1 cellular context compared by ENCODE assay signal in the genomic region with DNA sequence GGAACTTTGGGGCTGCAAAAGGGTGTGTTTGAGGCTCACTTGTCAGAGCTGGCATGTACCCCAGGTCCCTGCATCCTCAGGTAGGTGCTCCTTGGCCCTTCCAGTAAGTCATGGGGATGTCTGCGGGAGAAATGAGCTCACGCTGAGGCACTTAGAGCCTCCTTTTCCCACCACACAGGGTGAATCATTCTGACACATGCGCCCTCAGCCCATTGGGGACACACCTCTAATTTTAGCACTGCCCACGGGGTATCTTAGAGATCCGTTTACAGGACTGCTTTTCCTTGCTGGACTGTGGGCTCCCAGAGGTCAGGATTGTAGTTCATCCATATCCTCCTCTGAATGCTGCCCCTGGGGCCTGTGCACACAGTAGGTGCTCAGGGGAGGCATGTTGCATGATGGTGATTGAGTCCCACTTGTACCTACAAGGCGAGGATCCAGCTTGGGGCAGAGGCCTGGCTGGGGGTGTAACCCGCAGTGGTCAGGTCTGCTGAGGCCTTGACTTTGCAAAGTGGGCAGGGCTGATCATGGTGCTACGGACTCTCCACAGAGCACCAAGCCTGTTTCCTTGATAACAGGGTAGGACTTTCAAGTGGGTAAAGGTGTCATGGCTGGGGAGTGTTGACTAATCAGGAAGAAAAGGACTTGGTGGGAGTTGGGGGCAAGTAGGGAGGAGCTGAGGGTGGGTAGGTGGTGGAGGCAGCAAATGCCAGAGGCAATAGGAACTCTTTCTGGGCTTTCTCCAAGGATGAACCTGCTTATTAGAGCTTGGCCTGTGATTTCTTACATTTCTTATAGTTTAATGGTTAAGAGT.
TF ChIP-seq lines count a peak whose summit lies in the region.

No MANE protein-coding gene starts in this region.

TF ChIP-seq in HepG2, 621 proteins besides CTCF, POLR2A, EP300 and RAD21:
- TF ChIP-seq ZNF225 (CRISPR knock-in tag; IDR thresholded peaks at IDR 0.05) (no peak), ZNF326 (CRISPR knock-in tag; IDR thresholded peaks at IDR 0.05; ENCODE audit: borderline replicate concordance) (no peak), ZC3H13 (CRISPR knock-in tag; IDR thresholded peaks at IDR 0.05) (no peak), AHR (CRISPR knock-in tag; IDR thresholded peaks at IDR 0.05) (no peak), ATF1 (CRISPR knock-in tag; IDR thresholded peaks at IDR 0.05) (no peak), HOXA5 (CRISPR knock-in tag; IDR thresholded peaks at IDR 0.05) (no peak), TEAD3 (CRISPR knock-in tag; optimal IDR thresholded peaks at IDR 0.05; ENCODE audit: borderline replicate concordance) (no peak), ZNF292 (CRISPR knock-in tag; IDR thresholded peaks at IDR 0.05; ENCODE audit: borderline replicate concordance, low read depth) (no peak), SP1 (IDR thresholded peaks at IDR 0.05) (no peak), SP1 (CRISPR knock-in tag; IDR thresholded peaks at IDR 0.05) (no peak), NFE2L2 (IDR thresholded peaks at IDR 0.05; ENCODE audit: low read length) (no peak), ZNF552 (CRISPR knock-in tag; IDR thresholded peaks at IDR 0.05; ENCODE audit: borderline replicate concordance) (no peak), ZC3H4 (CRISPR knock-in tag; IDR thresholded peaks at IDR 0.05; ENCODE audit: borderline replicate concordance) (no peak), NFE2 (CRISPR knock-in tag; IDR thresholded peaks at IDR 0.05) (no peak), MIER3 (CRISPR knock-in tag; IDR thresholded peaks at IDR 0.05; ENCODE audit: borderline replicate concordance) (no peak)
- TF ChIP-seq, protein P1, sequence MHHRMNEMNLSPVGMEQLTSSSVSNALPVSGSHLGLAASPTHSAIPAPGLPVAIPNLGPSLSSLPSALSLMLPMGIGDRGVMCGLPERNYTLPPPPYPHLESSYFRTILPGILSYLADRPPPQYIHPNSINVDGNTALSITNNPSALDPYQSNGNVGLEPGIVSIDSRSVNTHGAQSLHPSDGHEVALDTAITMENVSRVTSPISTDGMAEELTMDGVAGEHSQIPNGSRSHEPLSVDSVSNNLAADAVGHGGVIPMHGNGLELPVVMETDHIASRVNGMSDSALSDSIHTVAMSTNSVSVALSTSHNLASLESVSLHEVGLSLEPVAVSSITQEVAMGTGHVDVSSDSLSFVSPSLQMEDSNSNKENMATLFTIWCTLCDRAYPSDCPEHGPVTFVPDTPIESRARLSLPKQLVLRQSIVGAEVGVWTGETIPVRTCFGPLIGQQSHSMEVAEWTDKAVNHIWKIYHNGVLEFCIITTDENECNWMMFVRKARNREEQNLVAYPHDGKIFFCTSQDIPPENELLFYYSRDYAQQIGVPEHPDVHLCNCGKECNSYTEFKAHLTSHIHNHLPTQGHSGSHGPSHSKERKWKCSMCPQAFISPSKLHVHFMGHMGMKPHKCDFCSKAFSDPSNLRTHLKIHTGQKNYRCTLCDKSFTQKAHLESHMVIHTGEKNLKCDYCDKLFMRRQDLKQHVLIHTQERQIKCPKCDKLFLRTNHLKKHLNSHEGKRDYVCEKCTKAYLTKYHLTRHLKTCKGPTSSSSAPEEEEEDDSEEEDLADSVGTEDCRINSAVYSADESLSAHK (CRISPR knock-in tag; IDR thresholded peaks at IDR 0.05; ENCODE audit: borderline replicate concordance), result no peak
- TF ChIP-seq, protein P2, sequence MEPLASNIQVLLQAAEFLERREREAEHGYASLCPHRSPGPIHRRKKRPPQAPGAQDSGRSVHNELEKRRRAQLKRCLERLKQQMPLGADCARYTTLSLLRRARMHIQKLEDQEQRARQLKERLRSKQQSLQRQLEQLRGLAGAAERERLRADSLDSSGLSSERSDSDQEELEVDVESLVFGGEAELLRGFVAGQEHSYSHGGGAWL (CRISPR knock-in tag; IDR thresholded peaks at IDR 0.05), result no peak
- TF ChIP-seq, protein P3, sequence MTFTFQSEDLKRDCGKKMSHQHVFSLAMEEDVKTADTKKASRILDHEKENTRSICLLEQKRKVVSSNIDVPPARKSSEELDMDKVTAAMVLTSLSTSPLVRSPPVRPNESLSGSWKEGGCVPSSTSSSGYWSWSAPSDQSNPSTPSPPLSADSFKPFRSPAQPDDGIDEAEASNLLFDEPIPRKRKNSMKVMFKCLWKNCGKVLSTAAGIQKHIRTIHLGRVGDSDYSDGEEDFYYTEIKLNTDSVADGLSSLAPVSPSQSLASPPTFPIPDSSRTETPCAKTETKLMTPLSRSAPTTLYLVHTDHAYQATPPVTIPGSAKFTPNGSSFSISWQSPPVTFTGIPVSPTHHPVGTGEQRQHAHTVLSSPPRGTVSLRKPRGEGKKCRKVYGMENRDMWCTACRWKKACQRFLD (CRISPR knock-in tag; IDR thresholded peaks at IDR 0.05; ENCODE audit: borderline replicate concordance), result no peak
- TF ChIP-seq, protein P4, sequence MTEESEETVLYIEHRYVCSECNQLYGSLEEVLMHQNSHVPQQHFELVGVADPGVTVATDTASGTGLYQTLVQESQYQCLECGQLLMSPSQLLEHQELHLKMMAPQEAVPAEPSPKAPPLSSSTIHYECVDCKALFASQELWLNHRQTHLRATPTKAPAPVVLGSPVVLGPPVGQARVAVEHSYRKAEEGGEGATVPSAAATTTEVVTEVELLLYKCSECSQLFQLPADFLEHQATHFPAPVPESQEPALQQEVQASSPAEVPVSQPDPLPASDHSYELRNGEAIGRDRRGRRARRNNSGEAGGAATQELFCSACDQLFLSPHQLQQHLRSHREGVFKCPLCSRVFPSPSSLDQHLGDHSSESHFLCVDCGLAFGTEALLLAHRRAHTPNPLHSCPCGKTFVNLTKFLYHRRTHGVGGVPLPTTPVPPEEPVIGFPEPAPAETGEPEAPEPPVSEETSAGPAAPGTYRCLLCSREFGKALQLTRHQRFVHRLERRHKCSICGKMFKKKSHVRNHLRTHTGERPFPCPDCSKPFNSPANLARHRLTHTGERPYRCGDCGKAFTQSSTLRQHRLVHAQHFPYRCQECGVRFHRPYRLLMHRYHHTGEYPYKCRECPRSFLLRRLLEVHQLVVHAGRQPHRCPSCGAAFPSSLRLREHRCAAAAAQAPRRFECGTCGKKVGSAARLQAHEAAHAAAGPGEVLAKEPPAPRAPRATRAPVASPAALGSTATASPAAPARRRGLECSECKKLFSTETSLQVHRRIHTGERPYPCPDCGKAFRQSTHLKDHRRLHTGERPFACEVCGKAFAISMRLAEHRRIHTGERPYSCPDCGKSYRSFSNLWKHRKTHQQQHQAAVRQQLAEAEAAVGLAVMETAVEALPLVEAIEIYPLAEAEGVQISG (CRISPR knock-in tag; IDR thresholded peaks at IDR 0.05), result no peak
